ENCODE assay signal across 35 cellular contexts in genomic region chr10:92490387-92490786, GRCh38.
DNase-seq lines count a peak whose midpoint lies in the region; ATAC-seq, FAIRE-seq and TF ChIP-seq lines count a peak whose summit lies in the region.
"Had no signal": no experiment of that assay in that cellular context is flagged by ENCODE, and none has a peak within 500 bp of the region (broad histone marks: within the 10 kb centered on the region; RNA-seq: fewer than 3 reads in every experiment).

No MANE protein-coding gene starts in this region.

- H3K9me1 ChIP-seq in IMR-90 (ENCODE audit: insufficient read depth, low read length) (peaks cover 6% of the 10 kb centered on the region), keratinocyte (ENCODE audit: control insufficient read depth, extremely low read depth, insufficient read depth, low read length) (no peaks in the 10 kb centered on the region)

- BruUV-seq in IMR-90 (replicated peaks; lab: Mats Ljungman, UMichigan): no TSS peak

- in situ Hi-C loops in IMR-90 (cut with MboI; ENCODE audit: low sequenced_read_pairs): no loop called here

- H3K9me3 ChIP-seq in IMR-90 (ENCODE audit: control insufficient read depth, insufficient read depth, low read length) (no peaks in the 10 kb centered on the region), keratinocyte (ENCODE audit: control insufficient read depth, low read depth, low read length) (no peaks in the 10 kb centered on the region)
- H3K9me3 ChIP-seq: gastroesophageal sphincter, left ventricle myocardium inferior, pancreas, upper lobe of right lung had no signal

- CTCF ChIA-PET in IMR-90 (lab: Yijun Ruan, JAX): interaction anchor here (0.9 kb wide), 1 partner anchor 83 kb away, joined by 3 read pairs; the partner anchor contains the start of gene IDE

- H3K4me3 ChIP-seq in IMR-90 (ENCODE audit: insufficient read depth, low read depth, low read length) (no peak overlapping the region), choroid plexus epithelial cell (ENCODE audit: low read depth, low read length) (no peak overlapping the region), keratinocyte (ENCODE audit: control insufficient read depth in 2 of 3, extremely low read depth in 1 of 3, insufficient read depth in 2 of 3, low read depth in 1 of 3, low read length in 3 of 3) (no peak overlapping the region)
- H3K4me3 ChIP-seq: gastroesophageal sphincter, GM12878, left ventricle myocardium inferior, neural progenitor cell, pancreas, skin epidermis, upper lobe of right lung had no signal

- H3K36me3 ChIP-seq in IMR-90 (ENCODE audit: control insufficient read depth, insufficient read depth, low read length) (peaks cover 18% of the 10 kb centered on the region), keratinocyte (ENCODE audit: control insufficient read depth in 2 of 2, extremely low read depth in 1 of 2, insufficient read depth in 2 of 2, low read length in 2 of 2) (peaks cover 7 to 10% of the 10 kb centered on the region in 2 experiments)
- H3K36me3 ChIP-seq: neural progenitor cell had no signal

- no peak overlapping the region for H3K56ac ChIP-seq in IMR-90 (ENCODE audit: extremely low read depth, insufficient read depth, low read length)

- H3K14ac ChIP-seq in IMR-90 (replicated peaks; ENCODE audit: low read depth, low read length): 0 out of 2 replicates have a peak overlapping the region, but pooled peaks have one; percentile 41

- H2BK20ac ChIP-seq in IMR-90 (ENCODE audit: low read depth, low read length): 0 out of 2 replicates have a peak overlapping the region, but pooled peaks have one; percentile 60

- POLR2A ChIA-PET in IMR-90 (lab: Charles Lee; ENCODE audit: unreplicated experiment): no interaction called here

- dilution Hi-C loops in IMR-90 (cut with HindIII; ENCODE audit: low sequenced_read_pairs, unreplicated experiment) (no loop called here), keratinocyte (cut with MboI; ENCODE audit: extremely low pct_ligation_motif_present, low sequenced_read_pairs) (no loop called here)

- H2AK9ac ChIP-seq in IMR-90 (replicated peaks; ENCODE audit: low read depth, low read length, poor library complexity): no peak overlapping the region

- DNase-seq in AG08396 (ENCODE audit: low spot score) (peak; percentile 8), IMR-90 (peak; percentile 87), choroid plexus epithelial cell (ENCODE audit: low read depth) (peak; percentile 35), keratinocyte (ENCODE audit: low read depth, low spot score) (peak; percentile 4), NK-92 (lab: John Stamatoyannopoulos, UW; ENCODE audit: unreplicated experiment) (no peak)
- no peak for DNase-seq in activated CD4-positive, alpha-beta T cell treated with anti-CD3 and anti-CD28 coated beads for 4 hours
- DNase-seq: activated CD4-positive, alpha-beta T cell treated with anti-CD3 and anti-CD28 coated beads for 48 hours; activated naive CD4-positive, alpha-beta T cell treated with anti-CD3 and anti-CD28 coated beads, Interleukin-2, amount 50 U/mL, for 16 hours; activated T-cell treated with anti-CD3 and anti-CD28 coated beads for 4 hours; anterior cingulate cortex; CD8-positive, alpha-beta T cell; dermis blood vessel endothelial cell; endodermal cell; H7; hypothalamus; immature natural killer cell; Karpas-422; left ventricle myocardium inferior; NCI-H1417 treated with DMSO at 0.1 percent for 48 hours; NCI-H2029 treated with DMSO at 0.1 percent for 48 hours; NCI-H2227 treated with DMSO at 0.1 percent for 48 hours; pancreas; retina; stimulated activated naive CD4-positive, alpha-beta T cell treated with Interleukin-2 at 50 U/mL for 16 hours; T-helper 9 cell; upper lobe of right lung; WERI-Rb-1 had no signal

- H3K4ac ChIP-seq in IMR-90 (ENCODE audit: low read depth, low read length): no peak overlapping the region; the same call in 1 of the 2 replicates

- H3K27ac ChIP-seq in IMR-90 (ENCODE audit: insufficient read depth, low read length) (no peak overlapping the region), keratinocyte (ENCODE audit: control insufficient read depth, insufficient read depth, low read length) (no peak overlapping the region)
- H3K27ac ChIP-seq: gastroesophageal sphincter, left ventricle myocardium inferior, neural progenitor cell, pancreas, skin epidermis, upper lobe of right lung, WERI-Rb-1 had no signal

- no peak for FAIRE-seq in keratinocyte (lab: Jason Lieb, UNC)
- FAIRE-seq: A204.1, GM12878, pancreas, RCC 7860 had no signal

- H2AFZ ChIP-seq in IMR-90 (replicated peaks; ENCODE audit: low read length, poor library complexity) (no peak overlapping the region), keratinocyte (ENCODE audit: control insufficient read depth, low read length) (no peak overlapping the region)
- H2AFZ ChIP-seq: neural progenitor cell had no signal

- no peak overlapping the region for H4K5ac ChIP-seq in IMR-90 (ENCODE audit: low read depth, low read length)

- H3K18ac ChIP-seq in IMR-90 (ENCODE audit: low read depth, low read length): peak overlapping the region; percentile 64; the same call in 1 of the 2 replicates

- no peak overlapping the region for H2BK15ac ChIP-seq in IMR-90 (ENCODE audit: low read depth, low read length)

- no peaks in the 10 kb centered on the region for H3K79me2 ChIP-seq in keratinocyte (ENCODE audit: control insufficient read depth, insufficient read depth, low read length)

- H3K79me1 ChIP-seq in IMR-90 (ENCODE audit: low read depth in 1 of 2, low read length in 2 of 2): no peaks in the 10 kb centered on the region

- intact Hi-C loops in IMR-90 (cut with micrococcal nuclease): no loop called here

- ATAC-seq in IMR-90 (ENCODE audit: low read depth) (peak; percentile 83), HG02763 (IDR thresholded peaks at IDR 0.05; ENCODE audit: unreplicated experiment) (no peak), GM18505 (IDR thresholded peaks at IDR 0.05; ENCODE audit: unreplicated experiment) (no peak)
- ATAC-seq: CD8-positive, alpha-beta T cell; gastroesophageal sphincter; GM12878; pancreas; upper lobe of right lung had no signal

- TF ChIP-seq POLR2A in IMR-90 (IDR thresholded peaks at IDR 0.05; ENCODE audit: low read depth, low read length): no peak
- no peak for TF ChIP-seq POLR2A in GM18505 (IDR thresholded peaks at IDR 0.05; ENCODE audit: borderline replicate concordance, extremely low read depth, insufficient read depth, insufficient read length)

- H3K4me2 ChIP-seq in IMR-90 (ENCODE audit: low read depth, low read length) (no peak overlapping the region), keratinocyte (ENCODE audit: control insufficient read depth, extremely low read depth, insufficient read depth, low read depth, low read length) (no peak overlapping the region)
- H3K4me2 ChIP-seq: neural progenitor cell had no signal

- H4K8ac ChIP-seq in IMR-90 (ENCODE audit: low read depth in 2 of 2, low read length in 2 of 2): no peak overlapping the region

- whole genome bisulfite sequencing in IMR-90 (ENCODE audit: extremely low coverage in 2 of 2, insufficient read length in 1 of 2), 2 experiments: no CpG with 5 or more reads among the region's 2 CpGs

- no peak overlapping the region for H2BK120ac ChIP-seq in IMR-90 (ENCODE audit: low read depth, low read length)

- H4K20me1 ChIP-seq in IMR-90 (ENCODE audit: insufficient read depth, low read length): no peaks in the 10 kb centered on the region; the same call in 1 of the 2 replicates
- H4K20me1 ChIP-seq in keratinocyte (ENCODE audit: control insufficient read depth, extremely low read depth, insufficient read depth, low read length): no peaks in the 10 kb centered on the region

- peaks cover 3% of the 10 kb centered on the region for H3K4me1 ChIP-seq in IMR-90 (ENCODE audit: control insufficient read depth, insufficient read depth, low read length)
- no peaks in the 10 kb centered on the region for H3K4me1 ChIP-seq in keratinocyte (ENCODE audit: control insufficient read depth, extremely low read depth, insufficient read depth, low read length)
- H3K4me1 ChIP-seq: gastroesophageal sphincter, left ventricle myocardium inferior, neural progenitor cell, upper lobe of right lung had no signal

- no peak overlapping the region for H2AK5ac ChIP-seq in IMR-90 (ENCODE audit: low read depth, low read length)

- no peak for TF ChIP-seq CTCF in IMR-90 (conservative IDR thresholded peaks at IDR 0.05; ENCODE audit: low read depth, low read length)
- TF ChIP-seq CTCF in choroid plexus epithelial cell (conservative IDR thresholded peaks at IDR 0.05; ENCODE audit: low read depth, low read length): no peak
- no peak for TF ChIP-seq CTCF in keratinocyte (optimal IDR thresholded peaks at IDR 0.05 in 1 of 3, IDR thresholded peaks at IDR 0.05 in 1 of 3, conservative IDR thresholded peaks at IDR 0.05 in 1 of 3; ENCODE audit: extremely low read depth in 1 of 3, insufficient read depth in 2 of 3, low read length in 3 of 3)

- H3K9ac ChIP-seq in IMR-90 (ENCODE audit: low read depth, low read length) (no peak overlapping the region), keratinocyte (ENCODE audit: control insufficient read depth, extremely low read depth, insufficient read depth, low read length) (no peak overlapping the region)
- H3K9ac ChIP-seq: neural progenitor cell had no signal

- H4K91ac ChIP-seq in IMR-90 (ENCODE audit: insufficient read depth, low read depth, low read length): peak overlapping the region; percentile 28; the same call in 1 of the 2 replicates

- H2BK5ac ChIP-seq in IMR-90 (ENCODE audit: low read depth, low read length, poor library complexity, severe bottlenecking): no peak overlapping the region

- H3K27me3 ChIP-seq in IMR-90 (ENCODE audit: control insufficient read depth, insufficient read depth, low read length): no peaks in the 10 kb centered on the region
- H3K27me3 ChIP-seq in keratinocyte (ENCODE audit: control insufficient read depth, extremely low read depth, insufficient read depth, low read length): no peaks in the 10 kb centered on the region
- H3K27me3 ChIP-seq: gastroesophageal sphincter, neural progenitor cell, pancreas, upper lobe of right lung had no signal

- TF ChIP-seq RAD21 in IMR-90 (IDR thresholded peaks at IDR 0.05; ENCODE audit: low read length): no peak

- peak overlapping the region; percentile 11; the same call in 1 of the 2 replicates for H3K23ac ChIP-seq in IMR-90 (ENCODE audit: low read depth, low read length)

TF ChIP-seq in IMR-90, 13 proteins besides CTCF, POLR2A, EP300 and RAD21 (continues in another document):
- TF ChIP-seq RFX5 (IDR thresholded peaks at IDR 0.05; ENCODE audit: low read depth, low read length) (no peak), FOS (IDR thresholded peaks at IDR 0.05; ENCODE audit: low read depth, low read length) (no peak), BHLHE40 (IDR thresholded peaks at IDR 0.05; ENCODE audit: low read depth, low read length) (no peak), MXI1 (IDR thresholded peaks at IDR 0.05; ENCODE audit: borderline replicate concordance, low read depth, low read length) (no peak), RCOR1 (IDR thresholded peaks at IDR 0.05; ENCODE audit: insufficient replicate concordance, low read length) (no peak), CHD1 (IDR thresholded peaks at IDR 0.05; ENCODE audit: low read depth, low read length) (no peak)

Comparison
In these comparisons a context has a peak if more than half of its experiments do, and no peak if none do; other contexts are left out.
1. DNase-seq: peak in AG08396 (single experiment), IMR-90 (single experiment), choroid plexus epithelial cell (single experiment) and keratinocyte (single experiment); none in activated CD4-positive, alpha-beta T cell treated with anti-CD3 and anti-CD28 coated beads for 4 hours (0 of 2) and NK-92 (single experiment).